In genomic region chr10:68330852-68331454, GRCh38 we compare ENCODE assay signal across 8 cellular contexts. TPM values are rescaled to one million over a fixed set of nuclear protein-coding genes. Genes with fewer than 3 reads are reported as not detected.
A peak's percentile ranks its signal among the peaks of the same experiment; 100 is the strongest.
DNase-seq lines count a peak whose midpoint lies in the region; ATAC-seq and TF ChIP-seq lines count a peak whose summit lies in the region.

No MANE protein-coding gene starts in this region.

- no peak for ATAC-seq in body of pancreas
- no peak for ATAC-seq in left colon
- no peak for ATAC-seq in GM19467 (IDR thresholded peaks at IDR 0.05; ENCODE audit: unreplicated experiment)
- ATAC-seq in HG03196 (IDR thresholded peaks at IDR 0.05; ENCODE audit: unreplicated experiment) = no peak

- TF ChIP-seq CTCF in body of pancreas (IDR thresholded peaks at IDR 0.05) = no peak

- DNase-seq in H7 = no peak
- peak; percentile 33 for DNase-seq in RPMI7951 (ENCODE audit: low read depth)
- DNase-seq in body of pancreas = peak; percentile 35 to 48 (median 42)
- DNase-seq in left colon = peak; percentile 42 to 45
- DNase-seq in stimulated activated CD4-positive, alpha-beta T cell treated with anti-CD3 and anti-CD28 coated beads, Interleukin-4, amount 100 ng/mL, for 4 hours = peak; percentile 13 to 14
- DNase-seq in D341Med (ENCODE audit: low spot score) = no peak

- H3K36me3 ChIP-seq in H7 (replicated peaks; ENCODE audit: control insufficient read depth, insufficient read depth, low read length) (no peaks in the 10 kb centered on the region), body of pancreas (replicated peaks in 1 of 2; ENCODE audit: insufficient read depth in 1 of 2, low read depth in 2 of 2) (no peaks in the 10 kb centered on the region)

- H3K27me3 ChIP-seq in H7 (ENCODE audit: control insufficient read depth, insufficient read depth, low read length) (no peaks in the 10 kb centered on the region), body of pancreas (no peaks in the 10 kb centered on the region)

- intact Hi-C loops in body of pancreas (cut with DNase I) = no loop called here
- intact Hi-C loops in left colon (cut with DNase I, micrococcal nuclease) = no loop called here

- H3K4me3 ChIP-seq in H7 (ENCODE audit: insufficient read depth, low read depth, low read length) (peak overlapping the region; percentile 95), body of pancreas (peak overlapping the region; percentile 55 to 75)

- H3K9me3 ChIP-seq in body of pancreas = no peaks in the 10 kb centered on the region

- TF ChIP-seq POLR2A in body of pancreas (IDR thresholded peaks at IDR 0.05) = no peak

- 12 to 13% methylated on average over 28 to 29 of the region's 29 CpGs for WGBS in body of pancreas, 2 donors

- peaks cover 43% of the 10 kb centered on the region for H3K4me1 ChIP-seq in body of pancreas

- H3K27ac ChIP-seq in body of pancreas = peak overlapping the region; percentile 93 to 99 (median 96)

RNA-seq across cellular contexts. Expression of gene HNRNPH3, which starts 0.9 kb away (rescaled TPM):
- 12.5 and 21.9 TPM in 2 replicates for total RNA-seq in H7 (2014; rRNA removed; shearing (Covaris generic))
- total RNA-seq in RPMI7951 (2014; rRNA removed; shearing (Covaris generic)) = 17.8 and 20.2 TPM in 2 replicates
- total RNA-seq in body of pancreas = 10 to 100 TPM; 24.1 to 27.7 TPM
- 10 to 100 TPM; 79.9 to 85.2 TPM for total RNA-seq in left colon

RNA-seq across cellular contexts. Expression of gene PBLD, which starts 1.8 kb away (rescaled TPM):
- total RNA-seq in H7 (2014; rRNA removed; shearing (Covaris generic)) = 1.4 and 3.4 TPM in 2 replicates
- 1.4 and 2.5 TPM in 2 replicates for total RNA-seq in RPMI7951 (2014; rRNA removed; shearing (Covaris generic))
- total RNA-seq in body of pancreas = 10 to 100 TPM; 32.2 to 41.2 TPM
- total RNA-seq in left colon = 100 to 1,000 TPM in 1 of 2 donors, 10 to 100 TPM in 1; 76.8 to 113 TPM

Comparison
In these comparisons a context has a peak if more than half of its experiments do, and no peak if none do; other contexts are left out.
1. DNase-seq: peak in RPMI7951 (single experiment), body of pancreas (4 of 4), left colon (2 of 2) and stimulated activated CD4-positive, alpha-beta T cell treated with anti-CD3 and anti-CD28 coated beads, Interleukin-4, amount 100 ng/mL, for 4 hours (2 of 2); none in H7 (single experiment) and D341Med (single experiment).